Comparison of ENCODE assay signal across 8 cellular contexts in genomic region chr1:65059930-65060538, GRCh38.
A peak's percentile ranks its signal among the peaks of the same experiment; 100 is the strongest.
DNase-seq lines count a peak whose midpoint lies in the region; TF ChIP-seq lines count a peak whose summit lies in the region.

No MANE protein-coding gene starts in this region.

- H3K36me3 ChIP-seq in ACC112 (ENCODE audit: insufficient read depth, low read length) (no peaks in the 10 kb centered on the region), rectal smooth muscle tissue (ENCODE audit: control insufficient read depth, insufficient read depth, low read length) (peaks cover 8% of the 10 kb centered on the region)

- H3K4me3 ChIP-seq in ACC112 (ENCODE audit: low read depth, low read length) (peak overlapping the region; percentile 57), fibroblast of the aortic adventitia (ENCODE audit: low read depth, low read length) (no peak overlapping the region), rectal smooth muscle tissue (ENCODE audit: low read length) (no peak overlapping the region)

- peaks cover 12% of the 10 kb centered on the region for H3K4me1 ChIP-seq in ACC112 (ENCODE audit: control insufficient read depth, insufficient read depth, low read length, unreplicated experiment)
- H3K4me1 ChIP-seq in rectal smooth muscle tissue (ENCODE audit: control insufficient read depth, insufficient read depth, low read length), result peaks cover 3% of the 10 kb centered on the region

- DNase-seq in GM13976 (ENCODE audit: low spot score) (no peak), RPMI7951 (ENCODE audit: low read depth) (peak; percentile 45), fibroblast of the aortic adventitia (ENCODE audit: low read depth) (peak; percentile 80), NCI-H128 (lab: John Stamatoyannopoulos, UW; ENCODE audit: unreplicated experiment) (no peak), NCI-H1436 (lab: John Stamatoyannopoulos, UW) (no peak), NCI-H510A treated with DMSO at 0.1 percent for 48 hours (lab: John Stamatoyannopoulos, UW) (no peak)

- no peak overlapping the region for H3K27ac ChIP-seq in ACC112 (ENCODE audit: low read depth, low read length)
- peak overlapping the region; percentile 14 for H3K27ac ChIP-seq in rectal smooth muscle tissue (ENCODE audit: low read depth, low read length)

- peak overlapping the region; percentile 57 for H2AFZ ChIP-seq in ACC112 (ENCODE audit: low read length, unreplicated experiment)

- in situ Hi-C loops in GM13976 (cut with MboI; ENCODE audit: low sequenced_read_pairs, unreplicated experiment), result loop anchor here (25.0 kb wide), 1 partner anchor 627 kb away; no protein-coding TSS in a partner anchor

- H3K27me3 ChIP-seq in ACC112 (ENCODE audit: insufficient read depth, low read length) (no peaks in the 10 kb centered on the region), rectal smooth muscle tissue (ENCODE audit: control insufficient read depth, insufficient read depth, low read length) (no peaks in the 10 kb centered on the region)

- no peaks in the 10 kb centered on the region for H3K79me2 ChIP-seq in ACC112 (ENCODE audit: control insufficient read depth, insufficient read depth, low read length, unreplicated experiment)

- H3K9ac ChIP-seq in rectal smooth muscle tissue (ENCODE audit: low read length), result no peak overlapping the region

- TF ChIP-seq CTCF in GM13976 (IDR thresholded peaks at IDR 0.05; ENCODE audit: borderline replicate concordance, control extremely low read depth, extremely low read depth, insufficient read depth, missing control alignments) (peak; percentile 17), fibroblast of the aortic adventitia (IDR thresholded peaks at IDR 0.05; ENCODE audit: insufficient read depth, low read length) (peak; percentile 62)

Comparison
In these comparisons a context has a peak if more than half of its experiments do, and no peak if none do; other contexts are left out.
1. DNase-seq: peak in RPMI7951 (single experiment) and fibroblast of the aortic adventitia (single experiment); none in GM13976 (single experiment), NCI-H128 (single experiment), NCI-H1436 (single experiment) and NCI-H510A treated with DMSO at 0.1 percent for 48 hours (single experiment).